In genomic region chrX:134520860-134521390, GRCh38 we compare ENCODE assay signal across 8 cellular contexts.
DNase-seq lines count a peak whose midpoint lies in the region; ATAC-seq, FAIRE-seq and TF ChIP-seq lines count a peak whose summit lies in the region.

No MANE protein-coding gene starts in this region.

- 66 to 82% (median 70%) methylated on average over 3 of the region's 3 CpGs for WGBS in heart left ventricle, 4 donors

- H3K4me3 ChIP-seq in heart left ventricle = no peak overlapping the region

- no peaks in the 10 kb centered on the region for H3K4me1 ChIP-seq in heart left ventricle

- peak; percentile 39 to 69 (median 56) for TF ChIP-seq CTCF in heart left ventricle (IDR thresholded peaks at IDR 0.05)

- no peak for TF ChIP-seq POLR2A in heart left ventricle (IDR thresholded peaks at IDR 0.05)

- DNase-seq in Ammon's horn (ENCODE audit: low spot score) = peak; percentile 14
- no peak for DNase-seq in GM18507 (ENCODE audit: extremely low spot score, insufficient read length, low read depth)
- peak; percentile 40 for DNase-seq in MV-4-11 (lab: John Stamatoyannopoulos, UW)
- DNase-seq in T1000 (lab: John Stamatoyannopoulos, UW) = peak; percentile 36
- DNase-seq in heart left ventricle = peak in 1 of 5 donors; percentile 21
- no peak for DNase-seq in stimulated activated naive CD8-positive, alpha-beta T cell treated with anti-CD3 and anti-CD28 coated beads, Interleukin-15, Interleukin-2, amounts not matched to agents 100 U/mL and 50 U/mL, for 24 hours

- no peaks in the 10 kb centered on the region for H3K27me3 ChIP-seq in heart left ventricle

- H3K36me3 ChIP-seq in heart left ventricle = no peaks in the 10 kb centered on the region

- peak; percentile 53 for FAIRE-seq in GM18507 (lab: Jason Lieb, UNC)

- ATAC-seq in heart left ventricle = peak; percentile 69 to 82 (median 74)
- peak; percentile 46 for ATAC-seq in stimulated activated naive CD8-positive, alpha-beta T cell treated with anti-CD3 and anti-CD28 coated beads, Interleukin-15, Interleukin-2, amounts not matched to agents 100 U/mL and 50 U/mL, for 24 hours
- ATAC-seq in HG03520 (IDR thresholded peaks at IDR 0.05; ENCODE audit: unreplicated experiment) = no peak
- ATAC-seq in HG03442 (IDR thresholded peaks at IDR 0.05; ENCODE audit: unreplicated experiment) = no peak

- no peak overlapping the region for H3K27ac ChIP-seq in heart left ventricle

- intact Hi-C loops in heart left ventricle (cut with DNase I) = loop anchor here in 9 of 10 donors (1.0 to 10.0 kb wide), 6 partner anchors 231 to 236 kb away; no protein-coding TSS in a partner anchor

- H3K9me3 ChIP-seq in heart left ventricle = no peaks in the 10 kb centered on the region

Comparison
In these comparisons a context has a peak if more than half of its experiments do, and no peak if none do; other contexts are left out.
1. DNase-seq: peak in Ammon's horn (single experiment), MV-4-11 (single experiment) and T1000 (single experiment); none in GM18507 (single experiment) and stimulated activated naive CD8-positive, alpha-beta T cell treated with anti-CD3 and anti-CD28 coated beads, Interleukin-15, Interleukin-2, amounts not matched to agents 100 U/mL and 50 U/mL, for 24 hours (single experiment).
2. ATAC-seq: peak in heart left ventricle (4 of 4) and stimulated activated naive CD8-positive, alpha-beta T cell treated with anti-CD3 and anti-CD28 coated beads, Interleukin-15, Interleukin-2, amounts not matched to agents 100 U/mL and 50 U/mL, for 24 hours (single experiment); none in HG03520 (single experiment) and HG03442 (single experiment).